In the genomic region with DNA sequence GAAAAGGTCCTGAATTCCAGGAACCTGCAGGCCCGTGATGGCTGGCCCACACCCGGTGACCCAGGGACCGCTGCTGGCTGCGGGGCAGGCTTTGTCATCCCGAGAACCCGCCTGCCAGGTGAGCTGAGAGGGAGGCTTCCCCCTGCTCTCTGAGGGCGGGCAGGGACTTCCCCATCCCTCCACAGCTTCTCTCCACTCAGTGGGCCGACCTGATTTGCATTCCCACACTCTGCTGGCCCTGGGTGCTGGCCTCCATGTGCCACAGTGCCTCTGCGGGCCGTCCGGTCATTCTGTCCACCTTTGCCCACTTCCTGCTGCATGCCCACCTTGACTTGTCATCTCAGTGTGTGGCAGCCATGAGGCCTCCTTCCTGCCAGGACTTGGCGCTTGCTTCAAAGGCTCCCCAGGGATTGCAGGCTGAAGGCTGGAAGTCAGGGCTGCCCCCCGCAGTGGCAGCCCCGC, we compare ENCODE assay signal across 8 cellular contexts. TPM values are rescaled to one million over a fixed set of nuclear protein-coding genes. Genes with fewer than 3 reads are reported as not detected.
A peak's percentile ranks its signal among the peaks of the same experiment; 100 is the strongest.
DNase-seq lines count a peak whose midpoint lies in the region; ATAC-seq and TF ChIP-seq lines count a peak whose summit lies in the region.

No MANE protein-coding gene starts in this region.

- H3K27ac ChIP-seq in body of pancreas (peak overlapping the region in 3 of 4 donors; percentile 30 to 60 (median 47)), testis (no peak overlapping the region)

- H3K27me3 ChIP-seq in body of pancreas (no peaks in the 10 kb centered on the region), testis (no peaks in the 10 kb centered on the region)

- ATAC-seq in GM19324 (IDR thresholded peaks at IDR 0.05; ENCODE audit: low FRiP score, unreplicated experiment) (peak; percentile 80), HG03060 (IDR thresholded peaks at IDR 0.05; ENCODE audit: low read depth, unreplicated experiment) (peak; percentile 50), body of pancreas (peak; percentile 77)

- H3K9me3 ChIP-seq in body of pancreas (no peaks in the 10 kb centered on the region), testis (no peaks in the 10 kb centered on the region)

- DNase-seq in G401 (ENCODE audit: low spot score) (peak; percentile 22), body of pancreas (peak; percentile 27 to 57 (median 41)), NCI-H187 treated with DMSO at 0.1 percent for 48 hours (lab: John Stamatoyannopoulos, UW) (no peak), testis (no peak), medulla oblongata (ENCODE audit: extremely low spot score) (no peak), cerebellum (ENCODE audit: low spot score) (no peak)

- in situ Hi-C loops in G401 (cut with HindIII; ENCODE audit: low sequenced_read_pairs), result no loop called here

- H3K4me3 ChIP-seq in body of pancreas, result no peak overlapping the region
- no peak overlapping the region for H3K4me3 ChIP-seq in testis

- TF ChIP-seq CTCF in body of pancreas (IDR thresholded peaks at IDR 0.05), result no peak
- TF ChIP-seq CTCF in testis (IDR thresholded peaks at IDR 0.05), result no peak

- intact Hi-C loops in body of pancreas (cut with DNase I), result no loop called here
- intact Hi-C loops in testis (cut with DNase I; ENCODE audit: low total_unique reads), result no loop called here

- H3K4me1 ChIP-seq in body of pancreas, result peaks cover 33% of the 10 kb centered on the region
- H3K4me1 ChIP-seq in testis, result peaks cover 41% of the 10 kb centered on the region

- no peaks in the 10 kb centered on the region for H3K36me3 ChIP-seq in body of pancreas (replicated peaks in 1 of 2; ENCODE audit: insufficient read depth in 1 of 2, low read depth in 2 of 2)
- H3K36me3 ChIP-seq in testis (ENCODE audit: low read depth, missing control alignments), result no peaks in the 10 kb centered on the region

- TF ChIP-seq POLR2A in body of pancreas (IDR thresholded peaks at IDR 0.05) (no peak), testis (IDR thresholded peaks at IDR 0.05) (no peak)

- WGBS in body of pancreas, 2 donors, result 36 to 42% methylated on average over 9 to 14 of the region's 14 CpGs
- WGBS in testis, 2 donors, result 77 to 84% methylated on average over 11 to 14 of the region's 14 CpGs

RNA-seq across cellular contexts. Expression of gene PALD1, which starts 35.3 kb away (rescaled TPM):
- 31.8 and 34.8 TPM in 2 replicates for total RNA-seq in G401 (2014; rRNA removed; shearing (Covaris generic))
- total RNA-seq in body of pancreas (10 to 100 TPM in 1 of 2 donors, 1 to 10 TPM in 1; 4.9 to 11.7 TPM), testis (10 to 100 TPM in 1 of 2 donors, 1 to 10 TPM in 1; 8.3 to 13.3 TPM), cerebellum (11.3 TPM)
- 6.3 TPM for polyA plus RNA-seq in testis (ENCODE audit: insufficient read depth, low read depth, low replicate concordance)

Comparison
In these comparisons a context has a peak if more than half of its experiments do, and no peak if none do; other contexts are left out.
1. DNase-seq: peak in G401 (single experiment) and body of pancreas (4 of 4); none in NCI-H187 treated with DMSO at 0.1 percent for 48 hours (single experiment), testis (single experiment), medulla oblongata (single experiment) and cerebellum (single experiment).
2. H3K27ac ChIP-seq: peak in body of pancreas (3 of 4); none in testis (0 of 2).
3. Peak in every context shown above with its lines, with median percentiles within 50 percentile points of each other: ATAC-seq.